8 cellular contexts compared by ENCODE assay signal in the genomic region with DNA sequence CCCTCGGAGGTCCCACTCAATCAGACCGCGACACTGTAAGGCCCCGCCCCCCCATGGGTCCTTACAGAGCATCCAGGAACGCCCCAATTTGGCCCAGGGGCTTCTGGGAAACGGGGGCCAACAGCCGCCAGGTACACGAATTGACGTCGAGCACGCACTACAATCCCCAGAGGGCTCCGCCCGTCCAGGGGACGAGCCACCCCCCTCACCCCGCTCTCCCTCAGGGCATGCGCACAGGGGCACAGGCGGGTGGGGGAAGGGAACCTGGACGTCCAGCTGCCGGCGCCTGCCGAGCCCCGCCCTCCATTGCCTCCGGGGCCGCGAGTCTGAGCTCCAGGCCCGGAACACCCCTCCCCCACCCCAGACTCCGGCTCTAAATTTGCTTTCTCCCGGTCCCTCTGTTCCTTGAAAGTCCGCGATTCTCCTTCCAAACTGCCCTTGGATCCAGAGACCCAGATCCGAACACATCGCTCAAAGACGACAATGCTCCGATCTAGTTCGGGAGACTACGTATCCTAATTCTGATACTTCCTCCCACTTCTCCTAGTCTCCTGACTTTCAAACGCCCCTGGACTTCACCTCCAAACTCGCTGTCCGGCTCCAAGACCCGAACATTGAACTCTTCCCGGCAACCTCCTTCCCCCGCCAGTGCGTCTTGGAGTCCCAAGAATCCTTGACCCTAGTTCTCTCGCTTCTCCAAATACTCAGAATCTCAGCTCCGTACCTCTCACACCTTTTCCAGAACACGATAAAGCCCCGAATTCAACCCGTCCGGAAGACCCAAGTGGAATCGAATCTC. TPM values are rescaled to one million over a fixed set of nuclear protein-coding genes. Genes with fewer than 3 reads are reported as not detected.
DNase-seq lines count a peak whose midpoint lies in the region; ATAC-seq and TF ChIP-seq lines count a peak whose summit lies in the region.

No MANE protein-coding gene starts in this region.

- peak; percentile 96 for DNase-seq in DMS153 treated with DMSO at 0.1 percent for 48 hours (lab: John Stamatoyannopoulos, UW; ENCODE audit: unreplicated experiment)
- peak; percentile 96 for DNase-seq in KG1 (lab: John Stamatoyannopoulos, UW)
- DNase-seq in activated T-cell treated with anti-CD3 and anti-CD28 coated beads, Interleukin-2, amount 50 U/mL, for 48 hours = peak; percentile 99
- peak; percentile 95 for DNase-seq in stimulated activated CD8-positive, alpha-beta memory T cell treated with anti-CD3 and anti-CD28 coated beads, Interleukin-7, amount 100 ng/mL, for 24 hours (ENCODE audit: low read depth)

- H3K36me3 ChIP-seq in muscle layer of duodenum (ENCODE audit: control insufficient read depth in 1 of 2, insufficient read depth in 2 of 2, low read length in 2 of 2) = peaks cover 31 to 38% of the 10 kb centered on the region in 2 donors

- no peaks in the 10 kb centered on the region for H3K9me3 ChIP-seq in muscle layer of duodenum (ENCODE audit: control insufficient read depth in 1 of 2, low read length in 2 of 2)

- peak overlapping the region; percentile 95 to 100 for H3K4me3 ChIP-seq in muscle layer of duodenum (ENCODE audit: low read depth in 1 of 2, low read length in 2 of 2)

- peak; percentile 63 for ATAC-seq in GM21723 (IDR thresholded peaks at IDR 0.05; ENCODE audit: unreplicated experiment)
- peak; percentile 87 for ATAC-seq in esophagus mucosa

- H3K27me3 ChIP-seq in muscle layer of duodenum (ENCODE audit: low read depth, low read length) = no peaks in the 10 kb centered on the region

- H3K27ac ChIP-seq in muscle layer of duodenum (ENCODE audit: low read length) = peak overlapping the region; percentile 100

- H3K4me1 ChIP-seq in muscle layer of duodenum (ENCODE audit: control insufficient read depth in 1 of 2, insufficient read depth in 2 of 2, low read length in 2 of 2) = peaks cover 13 to 31% of the 10 kb centered on the region in 2 donors

TF ChIP-seq in PFSK-1, 5 proteins besides CTCF, POLR2A, EP300 and RAD21:
- TF ChIP-seq SIN3A (IDR thresholded peaks at IDR 0.05; ENCODE audit: borderline replicate concordance, insufficient read depth, low read length) (peak; percentile 49; the same call in 1 of the 2 replicates), POLR2AphosphoS5 (IDR thresholded peaks at IDR 0.05; ENCODE audit: low read depth, low read length) (peak; percentile 80), FOXP2 (optimal IDR thresholded peaks at IDR 0.05; ENCODE audit: borderline replicate concordance, extremely low read depth, extremely low read length, insufficient read depth) (peak; percentile 94), TAF1 (IDR thresholded peaks at IDR 0.05; ENCODE audit: borderline replicate concordance, insufficient read depth, low read length) (peak; percentile 79; the same call in 1 of the 2 replicates)
- TF ChIP-seq, protein P1, sequence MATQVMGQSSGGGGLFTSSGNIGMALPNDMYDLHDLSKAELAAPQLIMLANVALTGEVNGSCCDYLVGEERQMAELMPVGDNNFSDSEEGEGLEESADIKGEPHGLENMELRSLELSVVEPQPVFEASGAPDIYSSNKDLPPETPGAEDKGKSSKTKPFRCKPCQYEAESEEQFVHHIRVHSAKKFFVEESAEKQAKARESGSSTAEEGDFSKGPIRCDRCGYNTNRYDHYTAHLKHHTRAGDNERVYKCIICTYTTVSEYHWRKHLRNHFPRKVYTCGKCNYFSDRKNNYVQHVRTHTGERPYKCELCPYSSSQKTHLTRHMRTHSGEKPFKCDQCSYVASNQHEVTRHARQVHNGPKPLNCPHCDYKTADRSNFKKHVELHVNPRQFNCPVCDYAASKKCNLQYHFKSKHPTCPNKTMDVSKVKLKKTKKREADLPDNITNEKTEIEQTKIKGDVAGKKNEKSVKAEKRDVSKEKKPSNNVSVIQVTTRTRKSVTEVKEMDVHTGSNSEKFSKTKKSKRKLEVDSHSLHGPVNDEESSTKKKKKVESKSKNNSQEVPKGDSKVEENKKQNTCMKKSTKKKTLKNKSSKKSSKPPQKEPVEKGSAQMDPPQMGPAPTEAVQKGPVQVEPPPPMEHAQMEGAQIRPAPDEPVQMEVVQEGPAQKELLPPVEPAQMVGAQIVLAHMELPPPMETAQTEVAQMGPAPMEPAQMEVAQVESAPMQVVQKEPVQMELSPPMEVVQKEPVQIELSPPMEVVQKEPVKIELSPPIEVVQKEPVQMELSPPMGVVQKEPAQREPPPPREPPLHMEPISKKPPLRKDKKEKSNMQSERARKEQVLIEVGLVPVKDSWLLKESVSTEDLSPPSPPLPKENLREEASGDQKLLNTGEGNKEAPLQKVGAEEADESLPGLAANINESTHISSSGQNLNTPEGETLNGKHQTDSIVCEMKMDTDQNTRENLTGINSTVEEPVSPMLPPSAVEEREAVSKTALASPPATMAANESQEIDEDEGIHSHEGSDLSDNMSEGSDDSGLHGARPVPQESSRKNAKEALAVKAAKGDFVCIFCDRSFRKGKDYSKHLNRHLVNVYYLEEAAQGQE (IDR thresholded peaks at IDR 0.05; ENCODE audit: insufficient read depth in 1 of 2, low read depth in 2 of 2, low read length in 2 of 2) = 0 out of 4 replicates have a peak, but pooled peaks of 1 of the 2 experiments have one; percentile 20

RNA-seq across cellular contexts. Expression of a gene that starts 0.8 kb away (rescaled TPM):
- 45.7 TPM for polyA plus RNA-seq in PFSK-1 (2012; ENCODE audit: insufficient read length, low read depth)
- total RNA-seq in esophagus mucosa = 20.7 TPM

RNA-seq across cellular contexts. Expression of a gene that starts 17.5 kb away (rescaled TPM):
- polyA plus RNA-seq in PFSK-1 (2012; ENCODE audit: insufficient read length, low read depth) = 16.4 TPM
- 14.7 TPM for total RNA-seq in esophagus mucosa

RNA-seq across cellular contexts. Expression of a gene that starts 22.2 kb away (rescaled TPM):
- 724 TPM for polyA plus RNA-seq in PFSK-1 (2012; ENCODE audit: insufficient read length, low read depth)
- total RNA-seq in esophagus mucosa = 119 TPM

RNA-seq across cellular contexts. Expression of a gene that starts 23.5 kb away (rescaled TPM):
- 22.2 TPM for polyA plus RNA-seq in PFSK-1 (2012; ENCODE audit: insufficient read length, low read depth)
- 0.20 TPM for total RNA-seq in esophagus mucosa

RNA-seq across cellular contexts. Expression of a gene that starts 30.2 kb away (rescaled TPM):
- polyA plus RNA-seq in PFSK-1 (2012; ENCODE audit: insufficient read length, low read depth) = 4.3 TPM
- total RNA-seq in esophagus mucosa = 0.80 TPM

Comparison
In these comparisons a context has a peak if more than half of its experiments do, and no peak if none do; other contexts are left out.
1. Peak in every context shown above with its lines: DNase-seq, ATAC-seq, H3K4me3 ChIP-seq and H3K27ac ChIP-seq.